1 cellular context compared by ENCODE assay signal in the genomic region with DNA sequence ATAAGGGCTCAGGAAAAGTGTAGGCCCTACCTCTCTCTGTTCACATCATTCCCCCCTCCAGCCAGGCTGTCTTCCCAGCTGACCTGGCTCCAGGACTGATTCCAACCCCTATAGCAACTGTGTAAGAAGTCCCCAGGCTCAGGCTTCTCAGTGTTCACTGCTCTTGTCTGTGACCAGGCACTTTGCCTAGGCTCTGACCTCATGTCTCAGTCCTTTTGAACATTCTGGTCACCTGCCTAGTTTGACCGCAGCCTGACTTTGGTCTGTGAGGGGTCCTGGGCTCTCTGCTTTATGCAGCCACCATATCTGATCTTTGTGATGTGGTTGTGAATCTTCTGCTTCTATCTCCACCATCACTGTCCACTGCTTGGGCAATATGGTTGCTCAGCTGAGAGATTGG.
TF ChIP-seq lines count a peak whose summit lies in the region.

No MANE protein-coding gene starts in this region.

TF ChIP-seq in IMR-90, 13 proteins besides CTCF, POLR2A, EP300 and RAD21:
- TF ChIP-seq, protein P1, sequence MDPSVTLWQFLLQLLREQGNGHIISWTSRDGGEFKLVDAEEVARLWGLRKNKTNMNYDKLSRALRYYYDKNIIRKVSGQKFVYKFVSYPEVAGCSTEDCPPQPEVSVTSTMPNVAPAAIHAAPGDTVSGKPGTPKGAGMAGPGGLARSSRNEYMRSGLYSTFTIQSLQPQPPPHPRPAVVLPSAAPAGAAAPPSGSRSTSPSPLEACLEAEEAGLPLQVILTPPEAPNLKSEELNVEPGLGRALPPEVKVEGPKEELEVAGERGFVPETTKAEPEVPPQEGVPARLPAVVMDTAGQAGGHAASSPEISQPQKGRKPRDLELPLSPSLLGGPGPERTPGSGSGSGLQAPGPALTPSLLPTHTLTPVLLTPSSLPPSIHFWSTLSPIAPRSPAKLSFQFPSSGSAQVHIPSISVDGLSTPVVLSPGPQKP (IDR thresholded peaks at IDR 0.05; ENCODE audit: borderline replicate concordance, low read depth, low read length), result no peak
- TF ChIP-seq MAZ (IDR thresholded peaks at IDR 0.05; ENCODE audit: borderline replicate concordance, low read depth, low read length), result no peak
- no peak for TF ChIP-seq CEBPB (IDR thresholded peaks at IDR 0.05; ENCODE audit: low read depth, low read length)
- TF ChIP-seq RCOR1 (IDR thresholded peaks at IDR 0.05; ENCODE audit: insufficient replicate concordance, low read length), result no peak
- no peak for TF ChIP-seq MXI1 (IDR thresholded peaks at IDR 0.05; ENCODE audit: borderline replicate concordance, low read depth, low read length)
- TF ChIP-seq MAFK (IDR thresholded peaks at IDR 0.05; ENCODE audit: low read depth, low read length), result no peak
- TF ChIP-seq, protein P2, sequence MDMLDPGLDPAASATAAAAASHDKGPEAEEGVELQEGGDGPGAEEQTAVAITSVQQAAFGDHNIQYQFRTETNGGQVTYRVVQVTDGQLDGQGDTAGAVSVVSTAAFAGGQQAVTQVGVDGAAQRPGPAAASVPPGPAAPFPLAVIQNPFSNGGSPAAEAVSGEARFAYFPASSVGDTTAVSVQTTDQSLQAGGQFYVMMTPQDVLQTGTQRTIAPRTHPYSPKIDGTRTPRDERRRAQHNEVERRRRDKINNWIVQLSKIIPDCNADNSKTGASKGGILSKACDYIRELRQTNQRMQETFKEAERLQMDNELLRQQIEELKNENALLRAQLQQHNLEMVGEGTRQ (IDR thresholded peaks at IDR 0.05; ENCODE audit: low read depth, low read length), result no peak
- TF ChIP-seq NFE2L2 (IDR thresholded peaks at IDR 0.05; ENCODE audit: low read depth, low read length), result no peak
- TF ChIP-seq BHLHE40 (IDR thresholded peaks at IDR 0.05; ENCODE audit: low read depth, low read length), result no peak
- TF ChIP-seq FOS (IDR thresholded peaks at IDR 0.05; ENCODE audit: low read depth, low read length), result no peak
- no peak for TF ChIP-seq SMC3 (IDR thresholded peaks at IDR 0.05; ENCODE audit: low read depth, low read length)
- no peak for TF ChIP-seq RFX5 (IDR thresholded peaks at IDR 0.05; ENCODE audit: low read depth, low read length)
- no peak for TF ChIP-seq CHD1 (IDR thresholded peaks at IDR 0.05; ENCODE audit: low read depth, low read length)
